In the genomic region with DNA sequence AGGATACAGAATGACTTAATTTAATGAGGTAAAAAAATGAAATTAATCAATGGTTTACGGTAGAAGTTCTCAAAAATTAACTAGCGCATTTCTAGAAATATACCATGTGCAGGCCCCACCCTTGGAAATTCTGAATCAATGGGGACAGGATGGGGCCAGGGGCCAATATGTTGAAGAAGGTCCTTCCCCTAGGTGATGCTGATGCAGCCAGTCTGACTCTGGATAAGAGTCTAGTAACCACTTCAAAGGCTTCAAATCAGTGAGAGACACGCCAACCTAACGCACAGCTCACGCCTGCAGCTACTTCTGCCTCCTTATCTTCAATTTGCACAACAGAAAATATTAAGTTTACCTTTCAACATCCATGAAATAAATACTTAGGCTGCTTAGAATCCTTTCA, we compare ENCODE assay signal across 16 cellular contexts. TPM values are rescaled to one million over a fixed set of nuclear protein-coding genes. Genes with fewer than 3 reads are reported as not detected.
A peak's percentile ranks its signal among the peaks of the same experiment; 100 is the strongest.
DNase-seq lines count a peak whose midpoint lies in the region; ATAC-seq and TF ChIP-seq lines count a peak whose summit lies in the region.
"Had no signal": no experiment of that assay in that cellular context is flagged by ENCODE, and none has a peak within 500 bp of the region (broad histone marks: within the 10 kb centered on the region; RNA-seq: fewer than 3 reads in every experiment).

No MANE protein-coding gene starts in this region.

- peaks cover 6% of the 10 kb centered on the region for H3K9me3 Mint-ChIP-seq in activated naive CD8-positive, alpha-beta T cell treated with anti-CD3 and anti-CD28 coated beads, Interleukin-2, amount 50 U/mL, for 24 hours

- TF ChIP-seq EP300 in suprapubic skin (IDR thresholded peaks at IDR 0.05), result no peak

- peak; percentile 97 for ATAC-seq in activated naive CD8-positive, alpha-beta T cell treated with anti-CD3 and anti-CD28 coated beads, Interleukin-2, amount 50 U/mL, for 24 hours
- ATAC-seq in GM18502 (IDR thresholded peaks at IDR 0.05; ENCODE audit: poor library complexity, unreplicated experiment), result no peak
- ATAC-seq in HG03342 (IDR thresholded peaks at IDR 0.05; ENCODE audit: unreplicated experiment), result no peak
- ATAC-seq: PC-3; stimulated activated naive B cell treated with anti-CD40 and anti-IgM and Interleukin-4, amounts not matched to agents 10 μg/mL and 1 μg/mL and 100 μg/mL, for 72 hours had no signal

- no peaks in the 10 kb centered on the region for H3K4me1 ChIP-seq in suprapubic skin

- 93% methylated on average over 5 of the region's 5 CpGs for WGBS in suprapubic skin

- H3K4me3 ChIP-seq in H7 (ENCODE audit: insufficient read depth, low read depth, low read length) (no peak overlapping the region), suprapubic skin (no peak overlapping the region)

- H3K27me3 ChIP-seq in H7 (ENCODE audit: control insufficient read depth, insufficient read depth, low read length), result no peaks in the 10 kb centered on the region
- no peaks in the 10 kb centered on the region for H3K27me3 ChIP-seq in suprapubic skin

- no peaks in the 10 kb centered on the region for H3K9me3 ChIP-seq in suprapubic skin

- no peak for TF ChIP-seq CTCF in suprapubic skin (IDR thresholded peaks at IDR 0.05)

- H3K36me3 ChIP-seq in H7 (replicated peaks; ENCODE audit: control insufficient read depth, insufficient read depth, low read length) (peaks cover 8% of the 10 kb centered on the region), suprapubic skin (peaks cover 98% of the 10 kb centered on the region)

- DNase-seq in T-helper 22 cell (ENCODE audit: low read depth) (peak; percentile 57), activated T-cell treated with anti-CD3 and anti-CD28 coated beads for 24 hours (ENCODE audit: low read depth) (peak; percentile 64), H7 (no peak), suprapubic skin (ENCODE audit: low spot score in 2 of 2) (no peak)
- peak; percentile 64 for DNase-seq in activated naive CD8-positive, alpha-beta T cell treated with anti-CD3 and anti-CD28 coated beads, Interleukin-2, amount 50 U/mL, for 24 hours
- peak; percentile 22 to 64 for DNase-seq in stimulated activated CD4-positive, alpha-beta T cell treated with anti-CD3 and anti-CD28 coated beads, Interleukin-4, amount 100 ng/mL, for 48 hours (ENCODE audit: low read depth in 2 of 2)
- DNase-seq: activated CD8-positive, alpha-beta memory T cell treated with anti-CD3 and anti-CD28 coated beads, Interleukin-2, amount 50 U/mL, for 48 hours; foreskin melanocyte; immature natural killer cell; NCI-H510A; occipital lobe; PC-3; stimulated activated naive B cell treated with anti-CD40 and anti-IgM and Interleukin-4, amounts not matched to agents 10 μg/mL and 1 μg/mL and 100 μg/mL, for 72 hours had no signal

- H3K27me3 Mint-ChIP-seq in activated naive CD8-positive, alpha-beta T cell treated with anti-CD3 and anti-CD28 coated beads, Interleukin-2, amount 50 U/mL, for 24 hours, result no peaks in the 10 kb centered on the region
- H3K27me3 Mint-ChIP-seq: B cell; stimulated activated naive B cell treated with anti-CD40 and anti-IgM and Interleukin-4, amounts not matched to agents 10 μg/mL and 1 μg/mL and 100 μg/mL, for 72 hours had no signal

- no peak overlapping the region for H3K27ac ChIP-seq in suprapubic skin

- peaks cover 66% of the 10 kb centered on the region for H3K4me1 Mint-ChIP-seq in activated naive CD8-positive, alpha-beta T cell treated with anti-CD3 and anti-CD28 coated beads, Interleukin-2, amount 50 U/mL, for 24 hours

- peaks cover 75% of the 10 kb centered on the region for H3K36me3 Mint-ChIP-seq in activated naive CD8-positive, alpha-beta T cell treated with anti-CD3 and anti-CD28 coated beads, Interleukin-2, amount 50 U/mL, for 24 hours (ENCODE audit: low read depth)

- peak overlapping the region; percentile 82 for H3K27ac Mint-ChIP-seq in activated naive CD8-positive, alpha-beta T cell treated with anti-CD3 and anti-CD28 coated beads, Interleukin-2, amount 50 U/mL, for 24 hours

- TF ChIP-seq POLR2A in suprapubic skin (IDR thresholded peaks at IDR 0.05), result no peak

- H3K4me3 Mint-ChIP-seq in activated naive CD8-positive, alpha-beta T cell treated with anti-CD3 and anti-CD28 coated beads, Interleukin-2, amount 50 U/mL, for 24 hours, result peak overlapping the region; percentile 48
- H3K4me3 Mint-ChIP-seq: B cell; immature natural killer cell; stimulated activated naive B cell treated with anti-CD40 and anti-IgM and Interleukin-4, amounts not matched to agents 10 μg/mL and 1 μg/mL and 100 μg/mL, for 72 hours had no signal

RNA-seq across cellular contexts. Expression of gene GIT2, which starts 14.9 kb away (rescaled TPM):
- 16.3 and 22.7 TPM in 2 replicates for total RNA-seq in H7 (2014; rRNA removed; shearing (Covaris generic))
- total RNA-seq in suprapubic skin, result 10 to 100 TPM; 19.4 to 60.6 (median 35.0) TPM

RNA-seq across cellular contexts. Expression of gene ANKRD13A, which starts 17.9 kb away (rescaled TPM):
- total RNA-seq in H7 (2014; rRNA removed; shearing (Covaris generic)), result 24.6 and 25.9 TPM in 2 replicates
- 100 to 1,000 TPM; 104 to 161 (median 114) TPM for total RNA-seq in suprapubic skin

Comparison
In these comparisons a context has a peak if more than half of its experiments do, and no peak if none do; other contexts are left out.
1. DNase-seq: peak in T-helper 22 cell (single experiment), activated T-cell treated with anti-CD3 and anti-CD28 coated beads for 24 hours (single experiment), activated naive CD8-positive, alpha-beta T cell treated with anti-CD3 and anti-CD28 coated beads, Interleukin-2, amount 50 U/mL, for 24 hours (single experiment) and stimulated activated CD4-positive, alpha-beta T cell treated with anti-CD3 and anti-CD28 coated beads, Interleukin-4, amount 100 ng/mL, for 48 hours (2 of 2); none in H7 (single experiment) and suprapubic skin (0 of 2).